1 cellular context compared by ENCODE assay signal in the genomic region with DNA sequence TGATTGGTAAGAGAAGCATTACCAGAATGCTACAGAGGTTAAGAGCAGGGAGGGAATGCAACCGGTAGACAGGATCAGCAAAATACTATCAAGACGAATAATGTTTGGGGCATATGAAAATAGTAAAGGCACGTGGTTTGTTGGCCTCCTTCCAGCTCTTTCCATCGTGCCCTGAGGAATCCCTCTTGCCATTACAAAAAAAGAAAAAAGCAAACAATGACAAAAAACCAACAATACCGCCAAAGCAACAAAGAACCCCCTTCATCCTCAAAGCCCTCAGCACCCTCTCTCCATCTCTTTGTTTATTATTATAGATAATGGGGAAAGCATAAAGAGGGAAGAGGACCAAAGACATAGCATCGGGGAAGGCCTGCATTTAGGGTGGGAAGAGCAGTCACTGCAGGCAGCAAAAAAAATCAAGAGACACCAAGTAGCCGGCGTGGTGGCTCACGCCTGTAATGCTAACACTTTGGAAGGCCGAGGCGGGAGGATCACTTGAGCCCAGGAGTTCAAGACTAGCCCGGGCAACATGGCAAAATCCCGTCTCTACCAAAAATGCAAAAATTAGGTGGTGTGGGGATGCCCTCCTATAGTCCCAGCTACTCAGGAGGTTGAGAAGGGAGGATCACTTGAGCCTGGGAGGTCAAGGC.
TF ChIP-seq lines count a peak whose summit lies in the region.

No MANE protein-coding gene starts in this region.

TF ChIP-seq in HepG2, 621 proteins besides CTCF, POLR2A, EP300 and RAD21:
- TF ChIP-seq ZNF747 (CRISPR knock-in tag; IDR thresholded peaks at IDR 0.05; ENCODE audit: borderline replicate concordance) (no peak), PRPF4 (IDR thresholded peaks at IDR 0.05; ENCODE audit: low read depth, low read length, poor library complexity, severe bottlenecking) (no peak), CREM (IDR thresholded peaks at IDR 0.05) (no peak), CREM (CRISPR knock-in tag; IDR thresholded peaks at IDR 0.05) (no peak), SOX5 (CRISPR knock-in tag; IDR thresholded peaks at IDR 0.05; ENCODE audit: borderline replicate concordance) (peak; percentile 61; the same call in 1 of the 2 replicates), SOX13 (IDR thresholded peaks at IDR 0.05) (no peak), SOX13 (CRISPR knock-in tag; conservative IDR thresholded peaks at IDR 0.05 in 1 of 2, IDR thresholded peaks at IDR 0.05 in 1 of 2) (peak in 1 of 2 experiments; percentile 83; a peak in 2 of 4 replicates), ZSCAN21 (CRISPR knock-in tag; IDR thresholded peaks at IDR 0.05; ENCODE audit: borderline replicate concordance) (no peak), FOXA1 (IDR thresholded peaks at IDR 0.05) (no peak), FOXA1 (CRISPR knock-in tag; IDR thresholded peaks at IDR 0.05) (no peak), MAZ (IDR thresholded peaks at IDR 0.05; ENCODE audit: borderline replicate concordance, low read depth, low read length) (no peak), MAZ (CRISPR knock-in tag; IDR thresholded peaks at IDR 0.05; ENCODE audit: low read depth) (no peak), SOX6 (IDR thresholded peaks at IDR 0.05) (no peak), SOX6 (CRISPR knock-in tag; IDR thresholded peaks at IDR 0.05) (peak; percentile 38; the same call in 1 of the 2 replicates), ATM (IDR thresholded peaks at IDR 0.05; ENCODE audit: borderline replicate concordance) (no peak)
- TF ChIP-seq, protein P1, sequence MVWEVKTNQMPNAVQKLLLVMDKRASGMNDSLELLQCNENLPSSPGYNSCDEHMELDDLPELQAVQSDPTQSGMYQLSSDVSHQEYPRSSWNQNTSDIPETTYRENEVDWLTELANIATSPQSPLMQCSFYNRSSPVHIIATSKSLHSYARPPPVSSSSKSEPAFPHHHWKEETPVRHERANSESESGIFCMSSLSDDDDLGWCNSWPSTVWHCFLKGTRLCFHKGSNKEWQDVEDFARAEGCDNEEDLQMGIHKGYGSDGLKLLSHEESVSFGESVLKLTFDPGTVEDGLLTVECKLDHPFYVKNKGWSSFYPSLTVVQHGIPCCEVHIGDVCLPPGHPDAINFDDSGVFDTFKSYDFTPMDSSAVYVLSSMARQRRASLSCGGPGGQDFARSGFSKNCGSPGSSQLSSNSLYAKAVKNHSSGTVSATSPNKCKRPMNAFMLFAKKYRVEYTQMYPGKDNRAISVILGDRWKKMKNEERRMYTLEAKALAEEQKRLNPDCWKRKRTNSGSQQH (CRISPR knock-in tag; IDR thresholded peaks at IDR 0.05; ENCODE audit: low read depth): no peak
- TF ChIP-seq, protein P2, sequence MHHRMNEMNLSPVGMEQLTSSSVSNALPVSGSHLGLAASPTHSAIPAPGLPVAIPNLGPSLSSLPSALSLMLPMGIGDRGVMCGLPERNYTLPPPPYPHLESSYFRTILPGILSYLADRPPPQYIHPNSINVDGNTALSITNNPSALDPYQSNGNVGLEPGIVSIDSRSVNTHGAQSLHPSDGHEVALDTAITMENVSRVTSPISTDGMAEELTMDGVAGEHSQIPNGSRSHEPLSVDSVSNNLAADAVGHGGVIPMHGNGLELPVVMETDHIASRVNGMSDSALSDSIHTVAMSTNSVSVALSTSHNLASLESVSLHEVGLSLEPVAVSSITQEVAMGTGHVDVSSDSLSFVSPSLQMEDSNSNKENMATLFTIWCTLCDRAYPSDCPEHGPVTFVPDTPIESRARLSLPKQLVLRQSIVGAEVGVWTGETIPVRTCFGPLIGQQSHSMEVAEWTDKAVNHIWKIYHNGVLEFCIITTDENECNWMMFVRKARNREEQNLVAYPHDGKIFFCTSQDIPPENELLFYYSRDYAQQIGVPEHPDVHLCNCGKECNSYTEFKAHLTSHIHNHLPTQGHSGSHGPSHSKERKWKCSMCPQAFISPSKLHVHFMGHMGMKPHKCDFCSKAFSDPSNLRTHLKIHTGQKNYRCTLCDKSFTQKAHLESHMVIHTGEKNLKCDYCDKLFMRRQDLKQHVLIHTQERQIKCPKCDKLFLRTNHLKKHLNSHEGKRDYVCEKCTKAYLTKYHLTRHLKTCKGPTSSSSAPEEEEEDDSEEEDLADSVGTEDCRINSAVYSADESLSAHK (CRISPR knock-in tag; IDR thresholded peaks at IDR 0.05; ENCODE audit: borderline replicate concordance): no peak
- TF ChIP-seq, protein P3, sequence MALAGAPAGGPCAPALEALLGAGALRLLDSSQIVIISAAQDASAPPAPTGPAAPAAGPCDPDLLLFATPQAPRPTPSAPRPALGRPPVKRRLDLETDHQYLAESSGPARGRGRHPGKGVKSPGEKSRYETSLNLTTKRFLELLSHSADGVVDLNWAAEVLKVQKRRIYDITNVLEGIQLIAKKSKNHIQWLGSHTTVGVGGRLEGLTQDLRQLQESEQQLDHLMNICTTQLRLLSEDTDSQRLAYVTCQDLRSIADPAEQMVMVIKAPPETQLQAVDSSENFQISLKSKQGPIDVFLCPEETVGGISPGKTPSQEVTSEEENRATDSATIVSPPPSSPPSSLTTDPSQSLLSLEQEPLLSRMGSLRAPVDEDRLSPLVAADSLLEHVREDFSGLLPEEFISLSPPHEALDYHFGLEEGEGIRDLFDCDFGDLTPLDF (CRISPR knock-in tag; IDR thresholded peaks at IDR 0.05): no peak
- TF ChIP-seq, protein P4, sequence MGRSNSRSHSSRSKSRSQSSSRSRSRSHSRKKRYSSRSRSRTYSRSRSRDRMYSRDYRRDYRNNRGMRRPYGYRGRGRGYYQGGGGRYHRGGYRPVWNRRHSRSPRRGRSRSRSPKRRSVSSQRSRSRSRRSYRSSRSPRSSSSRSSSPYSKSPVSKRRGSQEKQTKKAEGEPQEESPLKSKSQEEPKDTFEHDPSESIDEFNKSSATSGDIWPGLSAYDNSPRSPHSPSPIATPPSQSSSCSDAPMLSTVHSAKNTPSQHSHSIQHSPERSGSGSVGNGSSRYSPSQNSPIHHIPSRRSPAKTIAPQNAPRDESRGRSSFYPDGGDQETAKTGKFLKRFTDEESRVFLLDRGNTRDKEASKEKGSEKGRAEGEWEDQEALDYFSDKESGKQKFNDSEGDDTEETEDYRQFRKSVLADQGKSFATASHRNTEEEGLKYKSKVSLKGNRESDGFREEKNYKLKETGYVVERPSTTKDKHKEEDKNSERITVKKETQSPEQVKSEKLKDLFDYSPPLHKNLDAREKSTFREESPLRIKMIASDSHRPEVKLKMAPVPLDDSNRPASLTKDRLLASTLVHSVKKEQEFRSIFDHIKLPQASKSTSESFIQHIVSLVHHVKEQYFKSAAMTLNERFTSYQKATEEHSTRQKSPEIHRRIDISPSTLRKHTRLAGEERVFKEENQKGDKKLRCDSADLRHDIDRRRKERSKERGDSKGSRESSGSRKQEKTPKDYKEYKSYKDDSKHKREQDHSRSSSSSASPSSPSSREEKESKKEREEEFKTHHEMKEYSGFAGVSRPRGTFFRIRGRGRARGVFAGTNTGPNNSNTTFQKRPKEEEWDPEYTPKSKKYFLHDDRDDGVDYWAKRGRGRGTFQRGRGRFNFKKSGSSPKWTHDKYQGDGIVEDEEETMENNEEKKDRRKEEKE (IDR thresholded peaks at IDR 0.05): no peak
- TF ChIP-seq, protein P5, sequence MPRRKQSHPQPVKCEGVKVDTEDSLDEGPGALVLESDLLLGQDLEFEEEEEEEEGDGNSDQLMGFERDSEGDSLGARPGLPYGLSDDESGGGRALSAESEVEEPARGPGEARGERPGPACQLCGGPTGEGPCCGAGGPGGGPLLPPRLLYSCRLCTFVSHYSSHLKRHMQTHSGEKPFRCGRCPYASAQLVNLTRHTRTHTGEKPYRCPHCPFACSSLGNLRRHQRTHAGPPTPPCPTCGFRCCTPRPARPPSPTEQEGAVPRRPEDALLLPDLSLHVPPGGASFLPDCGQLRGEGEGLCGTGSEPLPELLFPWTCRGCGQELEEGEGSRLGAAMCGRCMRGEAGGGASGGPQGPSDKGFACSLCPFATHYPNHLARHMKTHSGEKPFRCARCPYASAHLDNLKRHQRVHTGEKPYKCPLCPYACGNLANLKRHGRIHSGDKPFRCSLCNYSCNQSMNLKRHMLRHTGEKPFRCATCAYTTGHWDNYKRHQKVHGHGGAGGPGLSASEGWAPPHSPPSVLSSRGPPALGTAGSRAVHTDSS (CRISPR knock-in tag; conservative IDR thresholded peaks at IDR 0.05): no peak
- TF ChIP-seq, protein P6, sequence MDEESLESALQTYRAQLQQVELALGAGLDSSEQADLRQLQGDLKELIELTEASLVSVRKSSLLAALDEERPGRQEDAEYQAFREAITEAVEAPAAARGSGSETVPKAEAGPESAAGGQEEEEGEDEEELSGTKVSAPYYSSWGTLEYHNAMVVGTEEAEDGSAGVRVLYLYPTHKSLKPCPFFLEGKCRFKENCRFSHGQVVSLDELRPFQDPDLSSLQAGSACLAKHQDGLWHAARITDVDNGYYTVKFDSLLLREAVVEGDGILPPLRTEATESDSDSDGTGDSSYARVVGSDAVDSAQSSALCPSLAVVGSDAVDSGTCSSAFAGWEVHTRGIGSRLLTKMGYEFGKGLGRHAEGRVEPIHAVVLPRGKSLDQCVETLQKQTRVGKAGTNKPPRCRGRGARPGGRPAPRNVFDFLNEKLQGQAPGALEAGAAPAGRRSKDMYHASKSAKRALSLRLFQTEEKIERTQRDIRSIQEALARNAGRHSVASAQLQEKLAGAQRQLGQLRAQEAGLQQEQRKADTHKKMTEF (CRISPR knock-in tag; IDR thresholded peaks at IDR 0.05): no peak
- TF ChIP-seq, protein P7, sequence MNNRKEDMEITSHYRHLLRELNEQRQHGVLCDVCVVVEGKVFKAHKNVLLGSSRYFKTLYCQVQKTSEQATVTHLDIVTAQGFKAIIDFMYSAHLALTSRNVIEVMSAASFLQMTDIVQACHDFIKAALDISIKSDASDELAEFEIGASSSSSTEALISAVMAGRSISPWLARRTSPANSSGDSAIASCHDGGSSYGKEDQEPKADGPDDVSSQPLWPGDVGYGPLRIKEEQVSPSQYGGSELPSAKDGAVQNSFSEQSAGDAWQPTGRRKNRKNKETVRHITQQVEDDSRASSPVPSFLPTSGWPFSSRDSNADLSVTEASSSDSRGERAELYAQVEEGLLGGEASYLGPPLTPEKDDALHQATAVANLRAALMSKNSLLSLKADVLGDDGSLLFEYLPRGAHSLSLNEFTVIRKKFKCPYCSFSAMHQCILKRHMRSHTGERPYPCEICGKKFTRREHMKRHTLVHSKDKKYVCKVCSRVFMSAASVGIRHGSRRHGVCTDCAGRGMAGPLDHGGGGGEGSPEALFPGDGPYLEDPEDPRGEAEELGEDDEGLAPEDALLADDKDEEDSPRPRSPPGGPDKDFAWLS (CRISPR knock-in tag; IDR thresholded peaks at IDR 0.05; ENCODE audit: borderline replicate concordance): no peak
- TF ChIP-seq, protein P8, sequence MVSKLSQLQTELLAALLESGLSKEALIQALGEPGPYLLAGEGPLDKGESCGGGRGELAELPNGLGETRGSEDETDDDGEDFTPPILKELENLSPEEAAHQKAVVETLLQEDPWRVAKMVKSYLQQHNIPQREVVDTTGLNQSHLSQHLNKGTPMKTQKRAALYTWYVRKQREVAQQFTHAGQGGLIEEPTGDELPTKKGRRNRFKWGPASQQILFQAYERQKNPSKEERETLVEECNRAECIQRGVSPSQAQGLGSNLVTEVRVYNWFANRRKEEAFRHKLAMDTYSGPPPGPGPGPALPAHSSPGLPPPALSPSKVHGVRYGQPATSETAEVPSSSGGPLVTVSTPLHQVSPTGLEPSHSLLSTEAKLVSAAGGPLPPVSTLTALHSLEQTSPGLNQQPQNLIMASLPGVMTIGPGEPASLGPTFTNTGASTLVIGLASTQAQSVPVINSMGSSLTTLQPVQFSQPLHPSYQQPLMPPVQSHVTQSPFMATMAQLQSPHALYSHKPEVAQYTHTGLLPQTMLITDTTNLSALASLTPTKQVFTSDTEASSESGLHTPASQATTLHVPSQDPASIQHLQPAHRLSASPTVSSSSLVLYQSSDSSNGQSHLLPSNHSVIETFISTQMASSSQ (IDR thresholded peaks at IDR 0.05; ENCODE audit: low read depth): no peak
- TF ChIP-seq, protein P8 (CRISPR knock-in tag; IDR thresholded peaks at IDR 0.05; ENCODE audit: borderline replicate concordance): no peak
